23 cellular contexts compared by ENCODE assay signal in genomic region chr1:43370564-43370963, GRCh38. TPM values are rescaled to one million over a fixed set of nuclear protein-coding genes. Genes with fewer than 3 reads are reported as not detected.
A peak's percentile ranks its signal among the peaks of the same experiment; 100 is the strongest.
DNase-seq lines count a peak whose midpoint lies in the region; ATAC-seq and TF ChIP-seq lines count a peak whose summit lies in the region.
"Had no signal": no experiment of that assay in that cellular context is flagged by ENCODE, and none has a peak within 500 bp of the region (broad histone marks: within the 10 kb centered on the region; RNA-seq: fewer than 3 reads in every experiment).

No MANE protein-coding gene starts in this region.

- H3K9me3 ChIP-seq in IMR-90 (ENCODE audit: control insufficient read depth, insufficient read depth, low read length), result no peaks in the 10 kb centered on the region
- H3K9me3 ChIP-seq: BLaER1 had no signal

- H3K9ac ChIP-seq in IMR-90 (ENCODE audit: low read depth, low read length), result no peak overlapping the region
- H3K9ac ChIP-seq: BLaER1 had no signal

- TF ChIP-seq RAD21 in IMR-90 (IDR thresholded peaks at IDR 0.05; ENCODE audit: low read length), result no peak

- peak overlapping the region; percentile 49 for H3K4me3 Mint-ChIP-seq in T-helper 2 cell treated with Interferon-gamma antibody and Interleukin-4, amounts not matched to agents 5 μg/mL and 100 μg/mL, for 36 hours
- no peak overlapping the region for H3K4me3 Mint-ChIP-seq in dendritic cell treated with granulocyte-macrophage colony-stimulating factor and Interleukin-4, amounts not matched to agents 40 ng/mL and 50 ng/mL, for 4 days
- H3K4me3 Mint-ChIP-seq in stimulated activated effector memory CD8-positive, alpha-beta T cell treated with anti-CD3 and anti-CD28 coated beads, Interleukin-12 subunit alpha, Interleukin-12 subunit beta, amount 100 ng/mL, for 72 hours, result no peak overlapping the region
- no peak overlapping the region for H3K4me3 Mint-ChIP-seq in activated CD8-positive, alpha-beta T cell treated with anti-CD3 and anti-CD28 coated beads for 36 hours
- H3K4me3 Mint-ChIP-seq: activated CD8-positive, alpha-beta T cell treated with anti-CD3 and anti-CD28 coated beads, Interleukin-2, amount 10 ng/mL, durations not matched to agents 7 days and 5 days; stimulated activated naive CD8-positive, alpha-beta T cell treated with anti-CD3 and anti-CD28 coated beads, Interleukin-15, amount 100 ng/mL, for 72 hours had no signal

- H3K4me2 ChIP-seq in IMR-90 (ENCODE audit: low read depth, low read length), result no peak overlapping the region
- H3K4me2 ChIP-seq: BLaER1 had no signal

- H2BK120ac ChIP-seq in IMR-90 (ENCODE audit: low read depth, low read length), result no peak overlapping the region

- no peak for ATAC-seq in IMR-90 (ENCODE audit: low read depth)
- no peak for ATAC-seq in stimulated activated effector memory CD8-positive, alpha-beta T cell treated with anti-CD3 and anti-CD28 coated beads, Interleukin-12 subunit alpha, Interleukin-12 subunit beta, amount 100 ng/mL, for 72 hours
- ATAC-seq in Right ventricle myocardium superior (ENCODE audit: poor library complexity), result no peak
- ATAC-seq in activated CD8-positive, alpha-beta T cell treated with anti-CD3 and anti-CD28 coated beads for 36 hours, result no peak
- ATAC-seq: activated CD8-positive, alpha-beta T cell treated with anti-CD3 and anti-CD28 coated beads, Interleukin-2, amount 10 ng/mL, durations not matched to agents 7 days and 5 days; foreskin keratinocyte; stimulated activated naive CD8-positive, alpha-beta T cell treated with anti-CD3 and anti-CD28 coated beads, Interleukin-15, amount 100 ng/mL, for 72 hours had no signal

- peaks cover 13% of the 10 kb centered on the region for H4K20me1 ChIP-seq in IMR-90 (ENCODE audit: insufficient read depth, low read length)

- no peak overlapping the region for H3K27ac ChIP-seq in IMR-90 (ENCODE audit: insufficient read depth, low read length)
- H3K27ac ChIP-seq: BLaER1, foreskin keratinocyte had no signal

- TF ChIP-seq CTCF in IMR-90 (conservative IDR thresholded peaks at IDR 0.05; ENCODE audit: low read depth, low read length), result no peak
- TF ChIP-seq CTCF in activated CD8-positive, alpha-beta T cell treated with anti-CD3 and anti-CD28 coated beads for 36 hours (IDR thresholded peaks at IDR 0.05), result no peak

- DNase-seq in T-helper 2 cell treated with Interferon-gamma antibody and Interleukin-4, amounts not matched to agents 5 μg/mL and 100 μg/mL, for 36 hours (ENCODE audit: low spot score), result no peak
- DNase-seq in T-helper 2 cell, result no peak
- DNase-seq in IMR-90, result no peak
- no peak for DNase-seq in stimulated activated effector memory CD8-positive, alpha-beta T cell treated with anti-CD3 and anti-CD28 coated beads, Interleukin-12 subunit alpha, Interleukin-12 subunit beta, amount 100 ng/mL, for 72 hours (ENCODE audit: low spot score in 2 of 2)
- DNase-seq in Right ventricle myocardium superior, result no peak
- DNase-seq in stimulated activated CD4-positive, alpha-beta T cell treated with anti-CD3 and anti-CD28 coated beads, Interleukin-4, amount 100 ng/mL, for 4 hours, result no peak
- DNase-seq in activated CD8-positive, alpha-beta T cell treated with anti-CD3 and anti-CD28 coated beads for 36 hours, result no peak
- DNase-seq: activated CD8-positive, alpha-beta T cell treated with anti-CD3 and anti-CD28 coated beads, Interleukin-2, amount 10 ng/mL, durations not matched to agents 7 days and 5 days; activated T-cell treated with anti-CD3 and anti-CD28 coated beads, Interleukin-2, amount 50 U/mL, for 48 hours; foreskin keratinocyte; HCEC 1CT; kidney; NCI-H1092 treated with DMSO at 0.1 percent for 48 hours; NCI-H2081 treated with DMSO at 0.1 percent for 48 hours; NCI-H524; SHP77; stimulated activated naive CD8-positive, alpha-beta T cell treated with anti-CD3 and anti-CD28 coated beads, Interleukin-15, amount 100 ng/mL, for 72 hours; trophoblast cell had no signal

- BruUV-seq in IMR-90 (replicated peaks; lab: Mats Ljungman, UMichigan), result no TSS peak

- H2AK5ac ChIP-seq in IMR-90 (ENCODE audit: low read depth, low read length), result peak overlapping the region; percentile 0; the same call in 1 of the 2 replicates

- H4K91ac ChIP-seq in IMR-90 (ENCODE audit: insufficient read depth, low read depth, low read length), result no peak overlapping the region

- H3K23ac ChIP-seq in IMR-90 (ENCODE audit: low read depth, low read length), result no peak overlapping the region

- peaks cover 30 to 73% of the 10 kb centered on the region in 2 experiments for H3K79me1 ChIP-seq in IMR-90 (ENCODE audit: low read depth in 1 of 2, low read length in 2 of 2)

- H3K27me3 ChIP-seq in IMR-90 (ENCODE audit: control insufficient read depth, insufficient read depth, low read length), result no peaks in the 10 kb centered on the region
- H3K27me3 ChIP-seq: BLaER1, foreskin keratinocyte had no signal

- no peak overlapping the region for H2AFZ ChIP-seq in IMR-90 (replicated peaks; ENCODE audit: low read length, poor library complexity)

- intact Hi-C loops in IMR-90 (cut with micrococcal nuclease) (no loop called here), Right ventricle myocardium superior (cut with DNase I) (no loop called here)
- intact Hi-C loops in dendritic cell treated with granulocyte-macrophage colony-stimulating factor and Interleukin-4, amounts not matched to agents 40 ng/mL and 50 ng/mL, for 4 days (cut with micrococcal nuclease), result no loop called here
- intact Hi-C loops in activated CD8-positive, alpha-beta T cell treated with anti-CD3 and anti-CD28 coated beads for 36 hours (cut with micrococcal nuclease), result no loop called here

- dilution Hi-C loops in IMR-90 (cut with HindIII; ENCODE audit: low sequenced_read_pairs, unreplicated experiment), result no loop called here

- peaks cover 19% of the 10 kb centered on the region for H3K36me3 Mint-ChIP-seq in T-helper 2 cell treated with Interferon-gamma antibody and Interleukin-4, amounts not matched to agents 5 μg/mL and 100 μg/mL, for 36 hours (ENCODE audit: low read depth)
- peaks cover 33% of the 10 kb centered on the region for H3K36me3 Mint-ChIP-seq in dendritic cell treated with granulocyte-macrophage colony-stimulating factor and Interleukin-4, amounts not matched to agents 40 ng/mL and 50 ng/mL, for 4 days (ENCODE audit: low read depth)
- peaks cover 23% of the 10 kb centered on the region for H3K36me3 Mint-ChIP-seq in stimulated activated effector memory CD8-positive, alpha-beta T cell treated with anti-CD3 and anti-CD28 coated beads, Interleukin-12 subunit alpha, Interleukin-12 subunit beta, amount 100 ng/mL, for 72 hours
- H3K36me3 Mint-ChIP-seq in activated CD8-positive, alpha-beta T cell treated with anti-CD3 and anti-CD28 coated beads for 36 hours (ENCODE audit: low read depth), result peaks cover 15% of the 10 kb centered on the region

- CTCF ChIA-PET in IMR-90 (lab: Yijun Ruan, JAX), result no interaction called here
- CTCF ChIA-PET in activated CD8-positive, alpha-beta T cell treated with anti-CD3 and anti-CD28 coated beads for 36 hours (lab: Charles Lee), result interaction anchor here (1.0 to 1.5 kb wide), 2 partner anchors 13 to 144 kb away, joined by 4 read pairs; no protein-coding TSS in a partner anchor

- peak overlapping the region; percentile 51 for H3K27ac Mint-ChIP-seq in T-helper 2 cell treated with Interferon-gamma antibody and Interleukin-4, amounts not matched to agents 5 μg/mL and 100 μg/mL, for 36 hours
- H3K27ac Mint-ChIP-seq in dendritic cell treated with granulocyte-macrophage colony-stimulating factor and Interleukin-4, amounts not matched to agents 40 ng/mL and 50 ng/mL, for 4 days, result peak overlapping the region; percentile 23
- peak overlapping the region; percentile 5 for H3K27ac Mint-ChIP-seq in stimulated activated effector memory CD8-positive, alpha-beta T cell treated with anti-CD3 and anti-CD28 coated beads, Interleukin-12 subunit alpha, Interleukin-12 subunit beta, amount 100 ng/mL, for 72 hours
- H3K27ac Mint-ChIP-seq in activated CD8-positive, alpha-beta T cell treated with anti-CD3 and anti-CD28 coated beads for 36 hours, result no peak overlapping the region
- H3K27ac Mint-ChIP-seq: activated CD8-positive, alpha-beta T cell treated with anti-CD3 and anti-CD28 coated beads, Interleukin-2, amount 10 ng/mL, durations not matched to agents 7 days and 5 days; stimulated activated naive CD8-positive, alpha-beta T cell treated with anti-CD3 and anti-CD28 coated beads, Interleukin-15, amount 100 ng/mL, for 72 hours had no signal

- no peaks in the 10 kb centered on the region for H3K27me3 Mint-ChIP-seq in T-helper 2 cell treated with Interferon-gamma antibody and Interleukin-4, amounts not matched to agents 5 μg/mL and 100 μg/mL, for 36 hours (ENCODE audit: low read depth)
- no peaks in the 10 kb centered on the region for H3K27me3 Mint-ChIP-seq in dendritic cell treated with granulocyte-macrophage colony-stimulating factor and Interleukin-4, amounts not matched to agents 40 ng/mL and 50 ng/mL, for 4 days
- H3K27me3 Mint-ChIP-seq in activated CD8-positive, alpha-beta T cell treated with anti-CD3 and anti-CD28 coated beads for 36 hours, result no peaks in the 10 kb centered on the region
- H3K27me3 Mint-ChIP-seq: stimulated activated naive CD8-positive, alpha-beta T cell treated with anti-CD3 and anti-CD28 coated beads, Interleukin-15, amount 100 ng/mL, for 72 hours had no signal

- H2BK15ac ChIP-seq in IMR-90 (ENCODE audit: low read depth, low read length), result no peak overlapping the region

- H3K9me3 Mint-ChIP-seq in T-helper 2 cell treated with Interferon-gamma antibody and Interleukin-4, amounts not matched to agents 5 μg/mL and 100 μg/mL, for 36 hours, result no peaks in the 10 kb centered on the region
- H3K9me3 Mint-ChIP-seq in dendritic cell treated with granulocyte-macrophage colony-stimulating factor and Interleukin-4, amounts not matched to agents 40 ng/mL and 50 ng/mL, for 4 days, result no peaks in the 10 kb centered on the region
- no peaks in the 10 kb centered on the region for H3K9me3 Mint-ChIP-seq in stimulated activated effector memory CD8-positive, alpha-beta T cell treated with anti-CD3 and anti-CD28 coated beads, Interleukin-12 subunit alpha, Interleukin-12 subunit beta, amount 100 ng/mL, for 72 hours
- H3K9me3 Mint-ChIP-seq in activated CD8-positive, alpha-beta T cell treated with anti-CD3 and anti-CD28 coated beads for 36 hours, result no peaks in the 10 kb centered on the region
- H3K9me3 Mint-ChIP-seq: stimulated activated naive CD8-positive, alpha-beta T cell treated with anti-CD3 and anti-CD28 coated beads, Interleukin-15, amount 100 ng/mL, for 72 hours had no signal

- H3K18ac ChIP-seq in IMR-90 (ENCODE audit: low read depth, low read length), result no peak overlapping the region

- no peak overlapping the region for H3K14ac ChIP-seq in IMR-90 (replicated peaks; ENCODE audit: low read depth, low read length)

- H4K8ac ChIP-seq in IMR-90 (ENCODE audit: low read depth in 2 of 2, low read length in 2 of 2), result no peak overlapping the region

- in situ Hi-C loops in IMR-90 (cut with MboI; ENCODE audit: low sequenced_read_pairs), result no loop called here

- H3K4me3 ChIP-seq in IMR-90 (ENCODE audit: insufficient read depth, low read depth, low read length), result no peak overlapping the region
- H3K4me3 ChIP-seq: BLaER1 had no signal

- no peak overlapping the region for H3K56ac ChIP-seq in IMR-90 (ENCODE audit: extremely low read depth, insufficient read depth, low read length)

- peaks cover 14% of the 10 kb centered on the region for H3K9me1 ChIP-seq in IMR-90 (ENCODE audit: insufficient read depth, low read length)

- POLR2A ChIA-PET in IMR-90 (lab: Charles Lee; ENCODE audit: unreplicated experiment), result no interaction called here
- POLR2A ChIA-PET in activated CD8-positive, alpha-beta T cell treated with anti-CD3 and anti-CD28 coated beads for 36 hours (lab: Charles Lee), result interaction anchor here (0.6 kb wide), 1 partner anchor 44 kb away, joined by 5 read pairs; no protein-coding TSS in a partner anchor

- no peak for TF ChIP-seq POLR2A in IMR-90 (IDR thresholded peaks at IDR 0.05; ENCODE audit: low read depth, low read length)

- no peak overlapping the region for H2BK5ac ChIP-seq in IMR-90 (ENCODE audit: low read depth, low read length, poor library complexity, severe bottlenecking)

- H3K4me1 ChIP-seq in IMR-90 (ENCODE audit: control insufficient read depth, insufficient read depth, low read length), result peaks cover 23% of the 10 kb centered on the region

- H3K4ac ChIP-seq in IMR-90 (ENCODE audit: low read depth, low read length), result no peak overlapping the region

- peaks cover 8% of the 10 kb centered on the region; the same call in 1 of the 2 replicates for H3K36me3 ChIP-seq in IMR-90 (ENCODE audit: control insufficient read depth, insufficient read depth, low read length)

- H2BK20ac ChIP-seq in IMR-90 (ENCODE audit: low read depth, low read length), result no peak overlapping the region

- no peak overlapping the region for H2AK9ac ChIP-seq in IMR-90 (replicated peaks; ENCODE audit: low read depth, low read length, poor library complexity)

- no peak overlapping the region for H4K5ac ChIP-seq in IMR-90 (ENCODE audit: low read depth, low read length)

- peaks cover 20% of the 10 kb centered on the region for H3K4me1 Mint-ChIP-seq in T-helper 2 cell treated with Interferon-gamma antibody and Interleukin-4, amounts not matched to agents 5 μg/mL and 100 μg/mL, for 36 hours (ENCODE audit: low read depth)
- H3K4me1 Mint-ChIP-seq in dendritic cell treated with granulocyte-macrophage colony-stimulating factor and Interleukin-4, amounts not matched to agents 40 ng/mL and 50 ng/mL, for 4 days (ENCODE audit: low read depth), result peaks cover 36% of the 10 kb centered on the region
- H3K4me1 Mint-ChIP-seq in stimulated activated effector memory CD8-positive, alpha-beta T cell treated with anti-CD3 and anti-CD28 coated beads, Interleukin-12 subunit alpha, Interleukin-12 subunit beta, amount 100 ng/mL, for 72 hours, result peaks cover 27% of the 10 kb centered on the region
- peaks cover 18% of the 10 kb centered on the region for H3K4me1 Mint-ChIP-seq in activated CD8-positive, alpha-beta T cell treated with anti-CD3 and anti-CD28 coated beads for 36 hours (ENCODE audit: low read depth)

- WGBS in IMR-90 (ENCODE audit: extremely low coverage in 2 of 2, insufficient read length in 1 of 2), 2 experiments, result 80% methylated on average over 1 of the region's 4 CpGs; no CpG with 5 or more reads in 1 of the 2 experiments

RNA-seq across cellular contexts. Expression of gene ELOVL1, which starts 2.8 kb away (rescaled TPM):
- total RNA-seq in IMR-90 (2012; rRNA removed), result 66.4 and 88.9 TPM in 2 replicates
- 203 and 211 TPM in 2 replicates for polyA plus RNA-seq in IMR-90 (2012; rRNA removed)
- polyA plus RNA-seq in IMR-90 (2012; cell fraction: cytosol; rRNA removed), result 94.1 and 171 TPM in 2 replicates
- polyA plus RNA-seq in IMR-90 (2012; cell fraction: nucleus; rRNA removed; ENCODE audit: low replicate concordance), result 140 and 158 TPM in 2 replicates
- total RNA-seq in Right ventricle myocardium superior, result 29.3 TPM
- total RNA-seq in activated CD8-positive, alpha-beta T cell treated with anti-CD3 and anti-CD28 coated beads for 36 hours, result 10 to 100 TPM; 45.4 to 49.2 TPM

RNA-seq across cellular contexts. Expression of gene CDC20, which starts 11.8 kb away (rescaled TPM):
- 78.0 and 103 TPM in 2 replicates for total RNA-seq in IMR-90 (2012; rRNA removed)
- polyA plus RNA-seq in IMR-90 (2012; rRNA removed), result 107 and 115 TPM in 2 replicates
- 75.5 and 90.0 TPM in 2 replicates for polyA plus RNA-seq in IMR-90 (2012; cell fraction: cytosol; rRNA removed)
- polyA plus RNA-seq in IMR-90 (2012; cell fraction: nucleus; rRNA removed; ENCODE audit: low replicate concordance), result 26.3 and 75.6 TPM in 2 replicates
- total RNA-seq in Right ventricle myocardium superior, result 0.83 TPM
- total RNA-seq in activated CD8-positive, alpha-beta T cell treated with anti-CD3 and anti-CD28 coated beads for 36 hours, result 100 to 1,000 TPM; 160 to 167 TPM

RNA-seq across cellular contexts. Expression of gene MED8, which starts 19.0 kb away (rescaled TPM):
- total RNA-seq in IMR-90 (2012; rRNA removed), result 114 and 120 TPM in 2 replicates
- polyA plus RNA-seq in IMR-90 (2012; rRNA removed), result 53.7 and 61.1 TPM in 2 replicates
- polyA plus RNA-seq in IMR-90 (2012; cell fraction: cytosol; rRNA removed), result 35.0 and 38.5 TPM in 2 replicates
- polyA plus RNA-seq in IMR-90 (2012; cell fraction: nucleus; rRNA removed; ENCODE audit: low replicate concordance), result 37.4 and 89.5 TPM in 2 replicates
- 16.5 TPM for total RNA-seq in Right ventricle myocardium superior
- total RNA-seq in activated CD8-positive, alpha-beta T cell treated with anti-CD3 and anti-CD28 coated beads for 36 hours, result 10 to 100 TPM; 33.5 to 34.5 TPM

RNA-seq across cellular contexts. Expression of gene SZT2, which starts 19.1 kb away (rescaled TPM):
- total RNA-seq in IMR-90 (2012; rRNA removed) (9.5 and 9.7 TPM in 2 replicates), Right ventricle myocardium superior (26.8 TPM)
- polyA plus RNA-seq in IMR-90 (2012; rRNA removed), result 14.3 and 15.7 TPM in 2 replicates
- 5.1 and 7.2 TPM in 2 replicates for polyA plus RNA-seq in IMR-90 (2012; cell fraction: cytosol; rRNA removed)
- polyA plus RNA-seq in IMR-90 (2012; cell fraction: nucleus; rRNA removed; ENCODE audit: low replicate concordance), result 42.3 and 80.6 TPM in 2 replicates
- total RNA-seq in activated CD8-positive, alpha-beta T cell treated with anti-CD3 and anti-CD28 coated beads for 36 hours, result 10 to 100 TPM; 30.1 to 33.3 TPM

RNA-seq across cellular contexts. Expression of gene MPL, which starts 32.9 kb away (rescaled TPM):
- total RNA-seq in IMR-90 (2012; rRNA removed) (not detected in 2 replicates), Right ventricle myocardium superior (0.40 TPM)
- polyA plus RNA-seq in IMR-90 (2012; rRNA removed), result 0.12 TPM in 1 of 2 replicates, not detected in the other
- 0.02 TPM in 1 of 2 replicates, not detected in the other for polyA plus RNA-seq in IMR-90 (2012; cell fraction: cytosol; rRNA removed)
- polyA plus RNA-seq in IMR-90 (2012; cell fraction: nucleus; rRNA removed; ENCODE audit: low replicate concordance), result not detected in 2 replicates
- not detected for total RNA-seq in activated CD8-positive, alpha-beta T cell treated with anti-CD3 and anti-CD28 coated beads for 36 hours
- total RNA-seq: A172; activated CD8-positive, alpha-beta T cell treated with anti-CD3 and anti-CD28 coated beads, Interleukin-2, amount 10 ng/mL, durations not matched to agents 7 days and 5 days; bronchial epithelial cell; epithelial cell of proximal tubule; foreskin keratinocyte had no signal
- polyA plus RNA-seq: foreskin keratinocyte had no signal

Comparison
In these comparisons a context has a peak if more than half of its experiments do, and no peak if none do; other contexts are left out.
1. RNA of gene CDC20, which starts 11.8 kb away (total RNA-seq): 160 to 167 TPM in activated CD8-positive, alpha-beta T cell treated with anti-CD3 and anti-CD28 coated beads for 36 hours and 78.0 to 103 TPM in IMR-90; 0.83 TPM in Right ventricle myocardium superior (single experiment); every median in the first group is over 10 times any median in the second.